ENCODE assay signal across 20 cellular contexts in the genomic region with DNA sequence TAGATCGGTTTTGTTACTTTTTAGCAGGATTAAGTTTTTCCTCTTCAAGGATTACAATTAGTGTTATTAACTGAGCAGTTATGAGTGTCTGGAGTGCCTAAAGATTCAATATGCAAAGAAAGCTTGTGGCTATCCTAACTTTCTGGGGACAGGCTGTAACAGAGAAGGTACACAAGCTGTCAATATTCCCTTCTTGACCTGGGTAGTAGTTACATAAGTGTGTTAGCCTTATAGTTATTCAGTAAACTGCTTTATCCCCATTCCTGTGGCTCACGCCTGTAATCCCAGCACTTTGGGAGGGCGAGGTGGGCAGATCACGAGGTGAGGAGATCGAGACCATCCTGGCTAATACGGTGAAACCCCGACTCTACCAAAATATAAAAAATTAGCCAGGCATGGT. TPM values are rescaled to one million over a fixed set of nuclear protein-coding genes. Genes with fewer than 3 reads are reported as not detected.
DNase-seq lines count a peak whose midpoint lies in the region; ATAC-seq, FAIRE-seq and TF ChIP-seq lines count a peak whose summit lies in the region.
"Had no signal": no experiment of that assay in that cellular context is flagged by ENCODE, and none has a peak within 500 bp of the region (broad histone marks: within the 10 kb centered on the region; RNA-seq: fewer than 3 reads in every experiment).

No MANE protein-coding gene starts in this region.

- H3K4me1 ChIP-seq in HepG2 (ENCODE audit: insufficient read depth, low read length): no peaks in the 10 kb centered on the region
- H3K4me1 ChIP-seq in CD8-positive, alpha-beta T cell (ENCODE audit: insufficient read depth, low read length): no peaks in the 10 kb centered on the region
- H3K4me1 ChIP-seq: BE2C, BLaER1, Caco-2 had no signal

- no peak overlapping the region for H3K4me2 ChIP-seq in HepG2 (ENCODE audit: low read depth, low read length)
- H3K4me2 ChIP-seq: BLaER1 had no signal

- peaks cover 3 to 33% of the 10 kb centered on the region in 2 experiments for H3K36me3 ChIP-seq in HepG2 (replicated peaks in 1 of 2; ENCODE audit: control insufficient read depth in 1 of 2, insufficient read depth in 2 of 2, low read length in 2 of 2)
- peaks cover 18% of the 10 kb centered on the region for H3K36me3 ChIP-seq in CD8-positive, alpha-beta T cell (ENCODE audit: insufficient read depth, low read length)

- ATAC-seq in activated T-helper 17 cell treated with anti-CD3 and anti-CD28 coated beads, Interleukin-2, amount 50 U/mL, for 72 hours (replicated peaks): no peak
- ATAC-seq in HepG2 (no peak), memory B cell (ENCODE audit: low read depth) (no peak)
- no peak for ATAC-seq in CD8-positive, alpha-beta T cell
- ATAC-seq: GM12878 had no signal

- no TSS peak for BruUV-seq in HepG2 (replicated peaks; lab: Mats Ljungman, UMichigan)

- H3K79me2 ChIP-seq in HepG2 (ENCODE audit: insufficient read depth, low read length): no peaks in the 10 kb centered on the region

- peaks cover 95% of the 10 kb centered on the region for H3K36me3 Mint-ChIP-seq in activated T-helper 17 cell treated with anti-CD3 and anti-CD28 coated beads, Interleukin-2, amount 50 U/mL, for 72 hours (ENCODE audit: low read depth)
- H3K36me3 Mint-ChIP-seq in memory B cell: peaks cover 24% of the 10 kb centered on the region
- H3K36me3 Mint-ChIP-seq in CD8-positive, alpha-beta T cell: peaks cover 77% of the 10 kb centered on the region

- no peaks in the 10 kb centered on the region for H3K4me1 Mint-ChIP-seq in activated T-helper 17 cell treated with anti-CD3 and anti-CD28 coated beads, Interleukin-2, amount 50 U/mL, for 72 hours
- peaks cover 4% of the 10 kb centered on the region for H3K4me1 Mint-ChIP-seq in memory B cell
- H3K4me1 Mint-ChIP-seq in CD8-positive, alpha-beta T cell (ENCODE audit: low read depth): peaks cover 21% of the 10 kb centered on the region
- H3K4me1 Mint-ChIP-seq: CD14-positive monocyte had no signal

- POLR2A ChIA-PET in HepG2 (lab: Yijun Ruan, JAX): no interaction called here
- POLR2A ChIA-PET in CD8-positive, alpha-beta T cell (lab: Charles Lee): interaction anchor here (0.8 kb wide), 1 partner anchor 15 kb away, joined by 4 read pairs; no protein-coding TSS in a partner anchor

- no peaks in the 10 kb centered on the region for H3K9me3 Mint-ChIP-seq in activated T-helper 17 cell treated with anti-CD3 and anti-CD28 coated beads, Interleukin-2, amount 50 U/mL, for 72 hours
- H3K9me3 Mint-ChIP-seq in memory B cell: no peaks in the 10 kb centered on the region
- no peaks in the 10 kb centered on the region for H3K9me3 Mint-ChIP-seq in CD8-positive, alpha-beta T cell
- H3K9me3 Mint-ChIP-seq: CD14-positive monocyte; CD4-positive, alpha-beta memory T cell; CD4-positive, CD25-positive, alpha-beta regulatory T cell had no signal

- intact Hi-C loops in HepG2 (cut with micrococcal nuclease; ENCODE audit: unreplicated experiment): no loop called here
- intact Hi-C loops in CD8-positive, alpha-beta T cell (cut with DNase I, micrococcal nuclease): no loop called here

- TF ChIP-seq EP300 in HepG2 (IDR thresholded peaks at IDR 0.05; ENCODE audit: low read depth in 2 of 2, low read length in 2 of 2) (no peak), HepG2 (CRISPR knock-in tag; IDR thresholded peaks at IDR 0.05; ENCODE audit: borderline replicate concordance) (no peak)

- WGBS in HepG2 (ENCODE audit: low lambda C conversion rate): 96% methylated on average over 7 of the region's 7 CpGs

- H3K27ac ChIP-seq in HepG2 (ENCODE audit: extremely low read length, insufficient read depth, low read length): no peak overlapping the region
- H3K27ac ChIP-seq in CD8-positive, alpha-beta T cell (ENCODE audit: low read depth, low read length): no peak overlapping the region
- H3K27ac ChIP-seq: BLaER1 had no signal

- no peaks in the 10 kb centered on the region for H3K27me3 ChIP-seq in HepG2 (ENCODE audit: control insufficient read depth in 1 of 2, insufficient read depth in 2 of 2, low read length in 2 of 2)
- no peaks in the 10 kb centered on the region for H3K27me3 ChIP-seq in CD8-positive, alpha-beta T cell (ENCODE audit: insufficient read depth, low read length)
- H3K27me3 ChIP-seq: BE2C, BLaER1 had no signal

- H3K4me3 Mint-ChIP-seq in activated T-helper 17 cell treated with anti-CD3 and anti-CD28 coated beads, Interleukin-2, amount 50 U/mL, for 72 hours: no peak overlapping the region
- no peak overlapping the region for H3K4me3 Mint-ChIP-seq in memory B cell
- H3K4me3 Mint-ChIP-seq in CD8-positive, alpha-beta T cell: no peak overlapping the region
- H3K4me3 Mint-ChIP-seq: CD14-positive monocyte; CD4-positive, alpha-beta memory T cell; CD4-positive, CD25-positive, alpha-beta regulatory T cell had no signal

- in situ Hi-C loops in HepG2 (cut with HindIII; ENCODE audit: extremely low pct_ligation_motif_present, low pct_unique_long_range_greater_than_20kb): no loop called here

- H3K4me3 ChIP-seq in HepG2 (replicated peaks in 1 of 3; ENCODE audit: insufficient read depth in 1 of 3, low read depth in 2 of 3, low read length in 3 of 3): no peak overlapping the region
- H3K4me3 ChIP-seq in CD8-positive, alpha-beta T cell (ENCODE audit: low read depth, low read length): no peak overlapping the region
- H3K4me3 ChIP-seq: BLaER1, GM12878 had no signal

- no peak overlapping the region for H2AFZ ChIP-seq in HepG2 (ENCODE audit: low read length)

- no peak overlapping the region for H3K9ac ChIP-seq in HepG2 (ENCODE audit: insufficient read depth, low read depth, low read length)
- H3K9ac ChIP-seq: BLaER1 had no signal

- TF ChIP-seq RAD21 in HepG2 (CRISPR knock-in tag; IDR thresholded peaks at IDR 0.05): no peak

- no peak for TF ChIP-seq POLR2A in HepG2 (IDR thresholded peaks at IDR 0.05; ENCODE audit: insufficient read depth in 1 of 2, low read depth in 2 of 2, low read length in 2 of 2)

- no peaks in the 10 kb centered on the region for H4K20me1 ChIP-seq in HepG2 (ENCODE audit: insufficient read depth, low read length)
- H4K20me1 ChIP-seq: BLaER1 had no signal

- TF ChIP-seq CTCF in HepG2 (CRISPR knock-in tag; IDR thresholded peaks at IDR 0.05): no peak
- TF ChIP-seq CTCF in CD8-positive, alpha-beta T cell (IDR thresholded peaks at IDR 0.05): no peak

- H3K27me3 Mint-ChIP-seq in activated T-helper 17 cell treated with anti-CD3 and anti-CD28 coated beads, Interleukin-2, amount 50 U/mL, for 72 hours: no peaks in the 10 kb centered on the region
- no peaks in the 10 kb centered on the region for H3K27me3 Mint-ChIP-seq in memory B cell
- no peaks in the 10 kb centered on the region for H3K27me3 Mint-ChIP-seq in CD8-positive, alpha-beta T cell (ENCODE audit: low read depth)
- H3K27me3 Mint-ChIP-seq: CD4-positive, alpha-beta memory T cell; CD4-positive, CD25-positive, alpha-beta regulatory T cell had no signal

- peak overlapping the region; percentile 11 for H3K27ac Mint-ChIP-seq in activated T-helper 17 cell treated with anti-CD3 and anti-CD28 coated beads, Interleukin-2, amount 50 U/mL, for 72 hours
- peak overlapping the region; percentile 57 for H3K27ac Mint-ChIP-seq in memory B cell
- no peak overlapping the region for H3K27ac Mint-ChIP-seq in CD8-positive, alpha-beta T cell
- H3K27ac Mint-ChIP-seq: CD14-positive monocyte; CD4-positive, CD25-positive, alpha-beta regulatory T cell had no signal

- FAIRE-seq in HepG2 (lab: Jason Lieb, UNC) (no peak), HTR-8/SVneo (lab: Jason Lieb, UNC) (no peak)
- FAIRE-seq: GM12878, GM12892, GM18507 had no signal

- CTCF ChIA-PET in HepG2 (lab: Yijun Ruan, JAX; ENCODE audit: low intra/inter-chr PET ratio, low total read pairs): no interaction called here
- CTCF ChIA-PET in CD8-positive, alpha-beta T cell (lab: Charles Lee): interaction anchor here (0.6 kb wide), 1 partner anchor 8 kb away, joined by 3 read pairs; no protein-coding TSS in a partner anchor

- H3K9me3 ChIP-seq in HepG2 (ENCODE audit: low read length): no peaks in the 10 kb centered on the region
- H3K9me3 ChIP-seq in CD8-positive, alpha-beta T cell (ENCODE audit: low read length): no peaks in the 10 kb centered on the region
- H3K9me3 ChIP-seq: BE2C, BLaER1, Caco-2 had no signal

- DNase-seq in HepG2 (ENCODE audit: low spot score) (no peak), memory B cell (ENCODE audit: low spot score in 2 of 2) (no peak), HTR-8/SVneo (ENCODE audit: insufficient read length, low spot score) (no peak)
- no peak for DNase-seq in activated CD4-positive, CD25-positive, alpha-beta regulatory T cell treated with anti-CD3 and anti-CD28 coated beads, Interleukin-2, amount 50 U/mL, for 72 hours
- no peak for DNase-seq in CD8-positive, alpha-beta T cell
- DNase-seq: 8988T; ACHN; BE2C; C1 segment of cervical spinal cord; Caco-2; Calu3; CD4-positive, alpha-beta memory T cell; CD4-positive, CD25-positive, alpha-beta regulatory T cell; DMS79 treated with DMSO at 0.1 percent for 48 hours had no signal

TF ChIP-seq in HepG2, 621 proteins besides CTCF, POLR2A, EP300 and RAD21:
- TF ChIP-seq ZNF780A (CRISPR knock-in tag; IDR thresholded peaks at IDR 0.05) (no peak), ZMYM4 (CRISPR knock-in tag; IDR thresholded peaks at IDR 0.05) (peak; percentile 37; the same call in 1 of the 2 replicates)

RNA-seq across cellular contexts. Expression of gene ATAD1, which starts 31.6 kb away (rescaled TPM):
- 10 to 100 TPM; 31.2 to 45.9 TPM for total RNA-seq in activated T-helper 17 cell treated with anti-CD3 and anti-CD28 coated beads, Interleukin-2, amount 50 U/mL, for 72 hours
- 23.2 and 28.2 TPM in 2 replicates for total RNA-seq in HepG2 (2016; rRNA removed; fragmentation: Illumina TruSeq; extraction: Trizol)
- 4.1 and 4.4 TPM in 2 replicates for total RNA-seq in HepG2 (2016; cell fraction: cytosol; rRNA removed; fragmentation: Illumina TruSeq; extraction: Trizol; ENCODE audit: low read depth)
- total RNA-seq in HepG2 (2016; cell fraction: insoluble cytoplasmic fraction; rRNA removed; fragmentation: Illumina TruSeq; extraction: Trizol): 20.5 and 28.2 TPM in 2 replicates
- total RNA-seq in HepG2 (2016; cell fraction: membrane; rRNA removed; fragmentation: Illumina TruSeq; extraction: Trizol): 9.8 and 11.6 TPM in 2 replicates
- 31.5 and 36.1 TPM in 2 replicates for total RNA-seq in HepG2 (2016; cell fraction: nucleus; rRNA removed; fragmentation: Illumina TruSeq; extraction: Trizol)
- 13.2 and 14.9 TPM in 2 replicates for polyA plus RNA-seq in HepG2 (2011; rRNA removed)
- 5.7 and 10.9 TPM in 2 replicates for polyA plus RNA-seq in HepG2 (2011; cell fraction: cytosol; rRNA removed)
- polyA plus RNA-seq in HepG2 (2011; cell fraction: nucleus; rRNA removed): 9.2 and 13.6 TPM in 2 replicates
- 28.9 and 35.5 TPM in 2 replicates for polyA plus RNA-seq in HepG2 (2012)
- polyA plus RNA-seq in HepG2 (2016; cell fraction: cytosol; fragmentation: Illumina TruSeq; extraction: Trizol; ENCODE audit: low read depth): 1.4 and 1.9 TPM in 2 replicates
- 15.9 and 16.5 TPM in 2 replicates for polyA plus RNA-seq in HepG2 (2016; cell fraction: insoluble cytoplasmic fraction; fragmentation: Illumina TruSeq; extraction: Trizol; ENCODE audit: low read depth)
- 5.1 and 5.7 TPM in 2 replicates for polyA plus RNA-seq in HepG2 (2016; cell fraction: membrane; fragmentation: Illumina TruSeq; extraction: Trizol; ENCODE audit: low read depth)
- 35.9 and 37.6 TPM in 2 replicates for polyA plus RNA-seq in HepG2 (2016; cell fraction: nucleus; fragmentation: Illumina TruSeq; extraction: Trizol; ENCODE audit: insufficient read depth, low read depth)
- 8.2 and 36.0 TPM in 2 replicates for polyA minus RNA-seq in HepG2 (2011; rRNA and poly(A)+ RNA removed; ENCODE audit: low replicate concordance)
- polyA minus RNA-seq in HepG2 (2011; cell fraction: cytosol; rRNA and poly(A)+ RNA removed): 15.2 and 18.0 TPM in 2 replicates
- 45.7 and 51.8 TPM in 2 replicates for polyA minus RNA-seq in HepG2 (2011; cell fraction: nucleus; rRNA and poly(A)+ RNA removed)
- 10 to 100 TPM; 36.9 to 39.0 TPM for total RNA-seq in CD8-positive, alpha-beta T cell
